In genomic region chr5:170694911-170695310, GRCh38 we compare ENCODE assay signal across 1 cellular context.
TF ChIP-seq lines count a peak whose summit lies in the region.

No MANE protein-coding gene starts in this region.

TF ChIP-seq in GM23338, 12 proteins besides CTCF, POLR2A, EP300 and RAD21:
- TF ChIP-seq EZH2phosphoT487 (IDR thresholded peaks at IDR 0.05; ENCODE audit: unreplicated experiment): no peak
- TF ChIP-seq STAT1 (IDR thresholded peaks at IDR 0.05; ENCODE audit: unreplicated experiment): no peak
- TF ChIP-seq ETS1 (IDR thresholded peaks at IDR 0.05): no peak
- no peak for TF ChIP-seq ZNF114 (CRISPR knock-in tag; IDR thresholded peaks at IDR 0.05)
- no peak for TF ChIP-seq NANOG (IDR thresholded peaks at IDR 0.05; ENCODE audit: borderline replicate concordance)
- no peak for TF ChIP-seq JUNB (IDR thresholded peaks at IDR 0.05; ENCODE audit: unreplicated experiment)
- TF ChIP-seq POLR2AphosphoS5 (IDR thresholded peaks at IDR 0.05; ENCODE audit: low read depth): no peak
- TF ChIP-seq CREB1 (CRISPR knock-in tag; IDR thresholded peaks at IDR 0.05; ENCODE audit: low read depth): no peak
- no peak for TF ChIP-seq REST (IDR thresholded peaks at IDR 0.05; ENCODE audit: unreplicated experiment)
- TF ChIP-seq EZH2 (IDR thresholded peaks at IDR 0.05; ENCODE audit: low read depth, unreplicated experiment): no peak
- TF ChIP-seq ZNF462 (CRISPR knock-in tag; IDR thresholded peaks at IDR 0.05): no peak
- no peak for TF ChIP-seq ZNF331 (CRISPR knock-in tag; IDR thresholded peaks at IDR 0.05; ENCODE audit: low read depth)
